Comparison of ENCODE assay signal across 16 cellular contexts in the genomic region with DNA sequence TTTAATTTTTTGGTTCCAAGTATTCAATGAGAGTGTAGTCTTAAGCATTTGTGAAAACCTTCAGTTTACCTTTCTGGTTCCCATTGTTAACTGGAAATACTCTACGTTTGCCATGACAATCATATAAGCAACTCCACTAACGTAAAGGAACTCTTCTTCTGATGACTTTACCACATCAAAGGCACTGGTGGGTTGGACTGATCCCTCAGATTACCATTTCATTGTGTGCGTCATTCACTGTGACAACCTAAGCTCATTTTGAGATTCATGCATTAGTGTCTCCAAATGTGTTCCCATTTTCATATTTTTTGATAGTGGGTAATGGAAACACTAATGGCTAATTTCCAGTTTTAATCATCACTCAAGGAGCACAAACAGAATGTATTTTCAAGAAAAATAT.
A peak's percentile ranks its signal among the peaks of the same experiment; 100 is the strongest.
DNase-seq lines count a peak whose midpoint lies in the region; ATAC-seq lines count a peak whose summit lies in the region.
"Had no signal": no experiment of that assay in that cellular context is flagged by ENCODE, and none has a peak within 500 bp of the region (broad histone marks: within the 10 kb centered on the region; RNA-seq: fewer than 3 reads in every experiment).

No MANE protein-coding gene starts in this region.

- H3K36me3 Mint-ChIP-seq in activated CD4-positive, alpha-beta T cell treated with anti-CD3 and anti-CD28 coated beads for 36 hours (ENCODE audit: low read depth) = no peaks in the 10 kb centered on the region
- H3K36me3 Mint-ChIP-seq in activated naive CD4-positive, alpha-beta T cell treated with anti-CD3 and anti-CD28 coated beads for 36 hours (ENCODE audit: low read depth) = no peaks in the 10 kb centered on the region
- H3K36me3 Mint-ChIP-seq in activated T-helper 1 cell treated with anti-CD3 and anti-CD28 coated beads, Interleukin-12 subunit alpha, Interleukin-12 subunit beta, Interleukin-2, Interleukin-4 antibody, amounts not matched to agents 30 ng/mL and 10 ng/mL and 1 ng/mL, durations not matched to agents 14 hours and 24 hours and 36 hours (ENCODE audit: low read depth) = no peaks in the 10 kb centered on the region

- ATAC-seq in activated CD4-positive, alpha-beta T cell treated with anti-CD3 and anti-CD28 coated beads for 36 hours = peak; percentile 65
- no peak for ATAC-seq in GM21390 (IDR thresholded peaks at IDR 0.05; ENCODE audit: unreplicated experiment)

- intact Hi-C loops in activated CD4-positive, alpha-beta T cell treated with anti-CD3 and anti-CD28 coated beads for 36 hours (cut with DNase I, micrococcal nuclease) = no loop called here
- intact Hi-C loops in activated naive CD4-positive, alpha-beta T cell treated with anti-CD3 and anti-CD28 coated beads for 36 hours (cut with micrococcal nuclease) = loop anchor here (5.0 to 10.0 kb wide), 2 partner anchors 370 to 1028 kb away; partner anchors contain the start of gene GNGT1
- intact Hi-C loops in activated T-helper 1 cell treated with anti-CD3 and anti-CD28 coated beads, Interleukin-12 subunit alpha, Interleukin-12 subunit beta, Interleukin-2, Interleukin-4 antibody, amounts not matched to agents 30 ng/mL and 10 ng/mL and 1 ng/mL, durations not matched to agents 14 hours and 24 hours and 36 hours (cut with micrococcal nuclease) = no loop called here
- intact Hi-C loops in posterior cingulate gyrus (cut with DNase I) = no loop called here

- no peaks in the 10 kb centered on the region for H3K9me3 Mint-ChIP-seq in activated CD4-positive, alpha-beta T cell treated with anti-CD3 and anti-CD28 coated beads for 36 hours (ENCODE audit: low read depth)
- H3K9me3 Mint-ChIP-seq in activated naive CD4-positive, alpha-beta T cell treated with anti-CD3 and anti-CD28 coated beads for 36 hours = no peaks in the 10 kb centered on the region
- no peaks in the 10 kb centered on the region for H3K9me3 Mint-ChIP-seq in activated T-helper 1 cell treated with anti-CD3 and anti-CD28 coated beads, Interleukin-12 subunit alpha, Interleukin-12 subunit beta, Interleukin-2, Interleukin-4 antibody, amounts not matched to agents 30 ng/mL and 10 ng/mL and 1 ng/mL, durations not matched to agents 14 hours and 24 hours and 36 hours

- CTCF ChIA-PET in activated CD4-positive, alpha-beta T cell treated with anti-CD3 and anti-CD28 coated beads for 36 hours (lab: Charles Lee) = interaction anchor here (1.2 kb wide), 1 partner anchor 34 kb away, joined by 3 read pairs; no protein-coding TSS in a partner anchor
- CTCF ChIA-PET in activated naive CD4-positive, alpha-beta T cell treated with anti-CD3 and anti-CD28 coated beads for 36 hours (lab: Charles Lee) = no interaction called here

- H3K27ac Mint-ChIP-seq in activated CD4-positive, alpha-beta T cell treated with anti-CD3 and anti-CD28 coated beads for 36 hours = no peak overlapping the region
- H3K27ac Mint-ChIP-seq in activated naive CD4-positive, alpha-beta T cell treated with anti-CD3 and anti-CD28 coated beads for 36 hours = no peak overlapping the region
- H3K27ac Mint-ChIP-seq in activated T-helper 1 cell treated with anti-CD3 and anti-CD28 coated beads, Interleukin-12 subunit alpha, Interleukin-12 subunit beta, Interleukin-2, Interleukin-4 antibody, amounts not matched to agents 30 ng/mL and 10 ng/mL and 1 ng/mL, durations not matched to agents 14 hours and 24 hours and 36 hours = no peak overlapping the region
- H3K27ac Mint-ChIP-seq: B cell had no signal

- H3K4me1 Mint-ChIP-seq in activated CD4-positive, alpha-beta T cell treated with anti-CD3 and anti-CD28 coated beads for 36 hours = no peaks in the 10 kb centered on the region
- H3K4me1 Mint-ChIP-seq in activated naive CD4-positive, alpha-beta T cell treated with anti-CD3 and anti-CD28 coated beads for 36 hours (ENCODE audit: low read depth) = no peaks in the 10 kb centered on the region
- peaks cover 6% of the 10 kb centered on the region for H3K4me1 Mint-ChIP-seq in activated T-helper 1 cell treated with anti-CD3 and anti-CD28 coated beads, Interleukin-12 subunit alpha, Interleukin-12 subunit beta, Interleukin-2, Interleukin-4 antibody, amounts not matched to agents 30 ng/mL and 10 ng/mL and 1 ng/mL, durations not matched to agents 14 hours and 24 hours and 36 hours (ENCODE audit: low read depth)
- H3K4me1 Mint-ChIP-seq: B cell had no signal

- DNase-seq in activated CD4-positive, alpha-beta T cell treated with anti-CD3 and anti-CD28 coated beads for 36 hours = peak; percentile 38
- DNase-seq in activated CD4-positive, alpha-beta T cell treated with anti-CD3 and anti-CD28 coated beads for 4 hours = no peak
- DNase-seq in activated naive CD4-positive, alpha-beta T cell treated with anti-CD3 and anti-CD28 coated beads for 36 hours = peak; percentile 5
- DNase-seq in activated naive CD4-positive, alpha-beta T cell treated with anti-CD3 and anti-CD28 coated beads, Interleukin-2, amount 50 U/mL, for 16 hours = no peak
- DNase-seq in activated T-helper 1 cell treated with anti-CD3 and anti-CD28 coated beads, Interleukin-12 subunit alpha, Interleukin-12 subunit beta, Interleukin-2, Interleukin-4 antibody, amounts not matched to agents 30 ng/mL and 10 ng/mL and 1 ng/mL, durations not matched to agents 14 hours and 24 hours and 36 hours (ENCODE audit: low spot score) = peak; percentile 3
- peak; percentile 25 for DNase-seq in stimulated activated CD8-positive, alpha-beta memory T cell treated with anti-CD3 and anti-CD28 coated beads, Interleukin-4, amount 100 ng/mL, for 48 hours
- DNase-seq in posterior cingulate gyrus = no peak
- DNase-seq: KBM-7, NCI-H1105, NCI-H2081, NCI-H2171 treated with DMSO at 0.1 percent for 48 hours, NCI-H446, NCI-H526 treated with DMSO at 0.1 percent for 48 hours, SHP77 treated with DMSO at 0.1 percent for 48 hours had no signal

- H3K27me3 Mint-ChIP-seq in activated CD4-positive, alpha-beta T cell treated with anti-CD3 and anti-CD28 coated beads for 36 hours = peaks cover 11% of the 10 kb centered on the region
- H3K27me3 Mint-ChIP-seq in activated naive CD4-positive, alpha-beta T cell treated with anti-CD3 and anti-CD28 coated beads for 36 hours (ENCODE audit: low read depth) = peaks cover 6% of the 10 kb centered on the region
- H3K27me3 Mint-ChIP-seq in activated T-helper 1 cell treated with anti-CD3 and anti-CD28 coated beads, Interleukin-12 subunit alpha, Interleukin-12 subunit beta, Interleukin-2, Interleukin-4 antibody, amounts not matched to agents 30 ng/mL and 10 ng/mL and 1 ng/mL, durations not matched to agents 14 hours and 24 hours and 36 hours (ENCODE audit: insufficient read depth) = peaks cover 9% of the 10 kb centered on the region

- no peak overlapping the region for H3K4me3 Mint-ChIP-seq in activated CD4-positive, alpha-beta T cell treated with anti-CD3 and anti-CD28 coated beads for 36 hours
- H3K4me3 Mint-ChIP-seq in activated naive CD4-positive, alpha-beta T cell treated with anti-CD3 and anti-CD28 coated beads for 36 hours = no peak overlapping the region
- H3K4me3 Mint-ChIP-seq in activated T-helper 1 cell treated with anti-CD3 and anti-CD28 coated beads, Interleukin-12 subunit alpha, Interleukin-12 subunit beta, Interleukin-2, Interleukin-4 antibody, amounts not matched to agents 30 ng/mL and 10 ng/mL and 1 ng/mL, durations not matched to agents 14 hours and 24 hours and 36 hours = no peak overlapping the region
- H3K4me3 Mint-ChIP-seq: B cell had no signal

- POLR2A ChIA-PET in activated CD4-positive, alpha-beta T cell treated with anti-CD3 and anti-CD28 coated beads for 36 hours (lab: Charles Lee) = no interaction called here

Comparison
In these comparisons a context has a peak if more than half of its experiments do, and no peak if none do; other contexts are left out.
1. DNase-seq: peak in activated CD4-positive, alpha-beta T cell treated with anti-CD3 and anti-CD28 coated beads for 36 hours (single experiment), activated naive CD4-positive, alpha-beta T cell treated with anti-CD3 and anti-CD28 coated beads for 36 hours (single experiment), activated T-helper 1 cell treated with anti-CD3 and anti-CD28 coated beads, Interleukin-12 subunit alpha, Interleukin-12 subunit beta, Interleukin-2, Interleukin-4 antibody, amounts not matched to agents 30 ng/mL and 10 ng/mL and 1 ng/mL, durations not matched to agents 14 hours and 24 hours and 36 hours (single experiment) and stimulated activated CD8-positive, alpha-beta memory T cell treated with anti-CD3 and anti-CD28 coated beads, Interleukin-4, amount 100 ng/mL, for 48 hours (single experiment); none in activated CD4-positive, alpha-beta T cell treated with anti-CD3 and anti-CD28 coated beads for 4 hours (0 of 2), activated naive CD4-positive, alpha-beta T cell treated with anti-CD3 and anti-CD28 coated beads, Interleukin-2, amount 50 U/mL, for 16 hours (single experiment) and posterior cingulate gyrus (0 of 10).